14 cellular contexts compared by ENCODE assay signal in the genomic region with DNA sequence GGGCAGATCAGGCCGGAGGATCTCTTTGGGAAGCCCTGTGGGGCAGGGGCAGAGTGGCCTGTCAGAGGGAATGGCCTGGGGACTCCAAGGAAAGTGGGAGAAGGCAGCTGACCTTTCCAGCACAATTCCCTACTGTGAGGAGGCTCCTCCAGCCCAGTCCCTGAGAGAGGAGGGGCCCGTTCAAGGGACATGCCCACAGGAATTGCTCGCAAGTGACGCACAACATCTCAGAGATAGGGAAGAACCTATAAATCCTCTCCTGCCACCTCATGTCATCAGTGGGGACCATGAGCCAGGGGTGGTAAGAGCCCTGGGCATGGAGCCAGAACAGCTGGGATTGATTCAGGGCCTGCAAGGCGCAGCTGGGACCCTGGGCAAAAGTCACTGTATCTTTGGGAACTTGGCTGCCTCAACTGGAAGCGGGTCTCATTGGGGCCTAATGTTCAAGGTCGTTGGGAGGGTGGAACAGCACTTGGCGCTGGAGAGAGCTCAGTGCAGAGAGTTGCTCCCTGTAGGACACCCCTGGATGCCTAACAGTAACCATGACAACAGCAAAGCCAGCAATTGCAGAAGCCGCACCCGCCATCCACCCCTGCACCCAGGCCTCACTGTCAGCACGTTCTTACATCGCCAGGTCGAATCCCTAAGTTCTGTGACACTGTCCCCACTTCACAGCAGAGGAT. TPM values are rescaled to one million over a fixed set of nuclear protein-coding genes. Genes with fewer than 3 reads are reported as not detected.
DNase-seq lines count a peak whose midpoint lies in the region; ATAC-seq and TF ChIP-seq lines count a peak whose summit lies in the region.
"Had no signal": no experiment of that assay in that cellular context is flagged by ENCODE, and none has a peak within 500 bp of the region (broad histone marks: within the 10 kb centered on the region; RNA-seq: fewer than 3 reads in every experiment).

No MANE protein-coding gene starts in this region.

- DNase-seq in HFFc6 (peak; percentile 72), adrenal gland (peak in 6 of 7 donors; percentile 52 to 86 (median 68)), right cardiac atrium (peak; percentile 80 to 89 (median 87)), spleen (peak; percentile 57), NCI-H1105 treated with DMSO at 0.1 percent for 48 hours (lab: John Stamatoyannopoulos, UW) (no peak), NCI-H226 (no peak), NCI-H2081 treated with DMSO at 0.1 percent for 48 hours (lab: John Stamatoyannopoulos, UW) (no peak)
- DNase-seq: activated CD4-positive, alpha-beta T cell treated with anti-CD3 and anti-CD28 coated beads for 1 hour; cortex of kidney; midbrain; stimulated activated CD8-positive, alpha-beta memory T cell treated with anti-CD3 and anti-CD28 coated beads, Interleukin-4, amount 100 ng/mL, for 48 hours had no signal

- peaks cover 44% of the 10 kb centered on the region for H3K36me3 Mint-ChIP-seq in HFFc6 (ENCODE audit: low read depth)

- no peaks in the 10 kb centered on the region for H3K9me3 Mint-ChIP-seq in HFFc6

- 56 to 82% (median 69%) methylated on average over 12 to 13 of the region's 13 CpGs for WGBS in adrenal gland, 4 donors
- 57% methylated on average over 13 of the region's 13 CpGs for WGBS in right cardiac atrium
- WGBS in spleen, 5 donors = 75 to 83% (median 79%) methylated on average over 10 to 13 of the region's 13 CpGs

- H3K27me3 Mint-ChIP-seq in HFFc6 (ENCODE audit: insufficient read depth) = peaks cover 11% of the 10 kb centered on the region

- peak overlapping the region; percentile 66 for H3K4me3 Mint-ChIP-seq in HFFc6

- H3K27ac ChIP-seq in adrenal gland (peak overlapping the region in 2 of 5 donors; percentile 58 to 76), right cardiac atrium (ENCODE audit: low read length) (no peak overlapping the region), spleen (no peak overlapping the region)
- H3K27ac ChIP-seq: KMS-11, SJSA1 had no signal

- H3K4me1 Mint-ChIP-seq in HFFc6 (ENCODE audit: low read depth) = peaks cover 88% of the 10 kb centered on the region

- TF ChIP-seq CTCF in HFFc6 (IDR thresholded peaks at IDR 0.05) (no peak), adrenal gland (IDR thresholded peaks at IDR 0.05) (no peak), spleen (IDR thresholded peaks at IDR 0.05 in 8 of 11, conservative IDR thresholded peaks at IDR 0.05 in 3 of 11) (no peak)

- peak; percentile 81 to 83 for ATAC-seq in right cardiac atrium

- no peaks in the 10 kb centered on the region for H3K36me3 ChIP-seq in adrenal gland (replicated peaks in 1 of 2)
- H3K36me3 ChIP-seq in spleen = no peaks in the 10 kb centered on the region

- intact Hi-C loops in adrenal gland (cut with DNase I) = no loop called here
- intact Hi-C loops in right cardiac atrium (cut with DNase I) = no loop called here
- intact Hi-C loops in spleen (cut with DNase I; ENCODE audit: low total_unique reads) = no loop called here

- TF ChIP-seq POLR2A in adrenal gland (IDR thresholded peaks at IDR 0.05) (no peak), spleen (IDR thresholded peaks at IDR 0.05) (no peak)

- peak overlapping the region; percentile 94 for H3K27ac Mint-ChIP-seq in HFFc6

- H3K4me3 ChIP-seq in adrenal gland (no peak overlapping the region), right cardiac atrium (ENCODE audit: low read length) (no peak overlapping the region), spleen (no peak overlapping the region)
- H3K4me3 ChIP-seq: SJSA1 had no signal

- no peaks in the 10 kb centered on the region for H3K9me3 ChIP-seq in adrenal gland (replicated peaks in 1 of 3)
- no peaks in the 10 kb centered on the region for H3K9me3 ChIP-seq in right cardiac atrium (ENCODE audit: control insufficient read depth, low read length)
- H3K9me3 ChIP-seq in spleen = no peaks in the 10 kb centered on the region
- H3K9me3 ChIP-seq: SJSA1 had no signal

- H3K4me1 ChIP-seq in adrenal gland (replicated peaks in 1 of 2) (peaks cover 0 to 21% of the 10 kb centered on the region in 2 donors), right cardiac atrium (ENCODE audit: control insufficient read depth, insufficient read depth, low read length) (peaks cover 5% of the 10 kb centered on the region), spleen (no peaks in the 10 kb centered on the region)

- no peaks in the 10 kb centered on the region for H3K27me3 ChIP-seq in adrenal gland
- H3K27me3 ChIP-seq in right cardiac atrium (ENCODE audit: control insufficient read depth, insufficient read depth) = no peaks in the 10 kb centered on the region
- peaks cover 0 to 14% (median 0%) of the 10 kb centered on the region in 7 donors for H3K27me3 ChIP-seq in spleen (replicated peaks in 1 of 7)
- H3K27me3 ChIP-seq: SJSA1 had no signal

RNA-seq across cellular contexts. Expression of a gene that starts 41.3 kb away (rescaled TPM):
- total RNA-seq in HFFc6 (2021; fragmentation: NEBNext Ultra II Directional; extraction: Animal tissue kit (Norgen Biotek cat#: 25700)) = not detected
- total RNA-seq in adrenal gland = 10 to 100 TPM in 1 of 8 donors, 1 to 10 TPM in 6, not detected in 1; 2.9 to 26.0 (median 4.0) TPM
- polyA plus RNA-seq in adrenal gland = 10 to 100 TPM in 2 of 3 donors, 1 to 10 TPM in 1; 3.3 to 24.8 (median 14.3) TPM
- total RNA-seq in right cardiac atrium = 1 to 10 TPM in 1 of 4 donors, not detected in 3; 2.7 TPM
- 0.70 TPM for polyA plus RNA-seq in right cardiac atrium
- 10 to 100 TPM in 2 of 7 donors, 1 to 10 TPM in 4, under 1 TPM in 1; 0.95 to 13.6 (median 6.2) TPM for total RNA-seq in spleen
- polyA plus RNA-seq in spleen = 1 to 10 TPM in 2 of 3 donors, under 1 TPM in 1; 0.99 to 2.0 (median 1.7) TPM
- total RNA-seq: H1, SJSA1 had no signal

RNA-seq across cellular contexts. Expression of a gene that starts 48.1 kb away (rescaled TPM):
- not detected for total RNA-seq in HFFc6 (2021; fragmentation: NEBNext Ultra II Directional; extraction: Animal tissue kit (Norgen Biotek cat#: 25700))
- total RNA-seq in adrenal gland = 1 to 10 TPM in 4 of 8 donors, under 1 TPM in 1, not detected in 3; 0.60 to 6.8 (median 1.8) TPM
- 10 to 100 TPM in 1 of 3 donors, 1 to 10 TPM in 1, under 1 TPM in 1; 0.88 to 16.2 (median 1.3) TPM for polyA plus RNA-seq in adrenal gland
- total RNA-seq in right cardiac atrium = not detected
- 0.27 TPM for polyA plus RNA-seq in right cardiac atrium
- under 1 TPM in 2 of 7 donors, not detected in 5; 0.57 to 0.93 TPM for total RNA-seq in spleen
- under 1 TPM in 2 of 3 donors, not detected in 1; 0.13 to 0.18 TPM for polyA plus RNA-seq in spleen
- total RNA-seq: H1, SJSA1 had no signal

Comparison
In these comparisons a context has a peak if more than half of its experiments do, and no peak if none do; other contexts are left out.
1. DNase-seq: peak in HFFc6 (single experiment), adrenal gland (6 of 7), right cardiac atrium (3 of 3) and spleen (single experiment); none in NCI-H1105 treated with DMSO at 0.1 percent for 48 hours (single experiment), NCI-H226 (single experiment) and NCI-H2081 treated with DMSO at 0.1 percent for 48 hours (single experiment).